In genomic region chr12:89709994-89710872, GRCh38 we compare ENCODE assay signal across 7 cellular contexts. TPM values are rescaled to one million over a fixed set of nuclear protein-coding genes. Genes with fewer than 3 reads are reported as not detected.
DNase-seq lines count a peak whose midpoint lies in the region; ATAC-seq, FAIRE-seq and TF ChIP-seq lines count a peak whose summit lies in the region.

No MANE protein-coding gene starts in this region.

- TF ChIP-seq POLR2A in GM12891 (IDR thresholded peaks at IDR 0.05; ENCODE audit: low read depth, low read length): peak; percentile 4; the same call in 1 of the 2 replicates

- peak overlapping the region; percentile 92 for H3K27ac Mint-ChIP-seq in T-helper 1 cell treated with Interleukin-12 subunit alpha and Interleukin-12 subunit beta and Interleukin-4 antibody, amounts not matched to agents 30 μg/mL and 1 μg/mL, for 36 hours
- peak overlapping the region; percentile 95 for H3K27ac Mint-ChIP-seq in mesothelial cell of epicardium
- peak overlapping the region; percentile 92 for H3K27ac Mint-ChIP-seq in stimulated activated naive CD8-positive, alpha-beta T cell treated with anti-CD3 and anti-CD28 coated beads, Interleukin-15, Interleukin-2, amounts not matched to agents 100 ng/mL and 50 ng/mL, for 24 hours

- peaks cover 45% of the 10 kb centered on the region for H3K27me3 Mint-ChIP-seq in T-helper 1 cell treated with Interleukin-12 subunit alpha and Interleukin-12 subunit beta and Interleukin-4 antibody, amounts not matched to agents 30 μg/mL and 1 μg/mL, for 36 hours (ENCODE audit: low read depth)
- no peaks in the 10 kb centered on the region for H3K27me3 Mint-ChIP-seq in mesothelial cell of epicardium (ENCODE audit: low read depth)
- H3K27me3 Mint-ChIP-seq in stimulated activated naive CD8-positive, alpha-beta T cell treated with anti-CD3 and anti-CD28 coated beads, Interleukin-15, Interleukin-2, amounts not matched to agents 100 ng/mL and 50 ng/mL, for 24 hours: no peaks in the 10 kb centered on the region

- TF ChIP-seq CTCF in mesothelial cell of epicardium (IDR thresholded peaks at IDR 0.05; ENCODE audit: unreplicated experiment): no peak

- peaks cover 6% of the 10 kb centered on the region for H3K9me3 Mint-ChIP-seq in T-helper 1 cell treated with Interleukin-12 subunit alpha and Interleukin-12 subunit beta and Interleukin-4 antibody, amounts not matched to agents 30 μg/mL and 1 μg/mL, for 36 hours
- peaks cover 15% of the 10 kb centered on the region for H3K9me3 Mint-ChIP-seq in mesothelial cell of epicardium
- peaks cover 7% of the 10 kb centered on the region for H3K9me3 Mint-ChIP-seq in stimulated activated naive CD8-positive, alpha-beta T cell treated with anti-CD3 and anti-CD28 coated beads, Interleukin-15, Interleukin-2, amounts not matched to agents 100 ng/mL and 50 ng/mL, for 24 hours

- ATAC-seq in HG02943 (IDR thresholded peaks at IDR 0.05; ENCODE audit: low read depth, unreplicated experiment): peak; percentile 0
- no peak for ATAC-seq in HG03097 (IDR thresholded peaks at IDR 0.05; ENCODE audit: low FRiP score, unreplicated experiment)

- peak; percentile 41 for FAIRE-seq in GM12891 (lab: Jason Lieb, UNC)

- H3K4me3 Mint-ChIP-seq in T-helper 1 cell treated with Interleukin-12 subunit alpha and Interleukin-12 subunit beta and Interleukin-4 antibody, amounts not matched to agents 30 μg/mL and 1 μg/mL, for 36 hours: peak overlapping the region; percentile 87
- peak overlapping the region; percentile 85 for H3K4me3 Mint-ChIP-seq in mesothelial cell of epicardium
- H3K4me3 Mint-ChIP-seq in stimulated activated naive CD8-positive, alpha-beta T cell treated with anti-CD3 and anti-CD28 coated beads, Interleukin-15, Interleukin-2, amounts not matched to agents 100 ng/mL and 50 ng/mL, for 24 hours: peak overlapping the region; percentile 89

- no peaks in the 10 kb centered on the region for H3K36me3 Mint-ChIP-seq in T-helper 1 cell treated with Interleukin-12 subunit alpha and Interleukin-12 subunit beta and Interleukin-4 antibody, amounts not matched to agents 30 μg/mL and 1 μg/mL, for 36 hours (ENCODE audit: low read depth)
- peaks cover 15% of the 10 kb centered on the region for H3K36me3 Mint-ChIP-seq in mesothelial cell of epicardium
- peaks cover 9% of the 10 kb centered on the region for H3K36me3 Mint-ChIP-seq in stimulated activated naive CD8-positive, alpha-beta T cell treated with anti-CD3 and anti-CD28 coated beads, Interleukin-15, Interleukin-2, amounts not matched to agents 100 ng/mL and 50 ng/mL, for 24 hours (ENCODE audit: low read depth)

- H3K4me1 Mint-ChIP-seq in T-helper 1 cell treated with Interleukin-12 subunit alpha and Interleukin-12 subunit beta and Interleukin-4 antibody, amounts not matched to agents 30 μg/mL and 1 μg/mL, for 36 hours (ENCODE audit: low read depth): peaks cover 24% of the 10 kb centered on the region
- H3K4me1 Mint-ChIP-seq in mesothelial cell of epicardium: peaks cover 29% of the 10 kb centered on the region
- H3K4me1 Mint-ChIP-seq in stimulated activated naive CD8-positive, alpha-beta T cell treated with anti-CD3 and anti-CD28 coated beads, Interleukin-15, Interleukin-2, amounts not matched to agents 100 ng/mL and 50 ng/mL, for 24 hours (ENCODE audit: low read depth): peaks cover 32% of the 10 kb centered on the region

- DNase-seq in GM12891 (ENCODE audit: insufficient read length, low spot score) (no peak), mesothelial cell of epicardium (ENCODE audit: low spot score in 2 of 2, unreplicated experiment in 2 of 2) (peak; percentile 46 to 72)
- peak; percentile 46 for DNase-seq in effector CD8-positive, alpha-beta T cell (lab: John Stamatoyannopoulos, UW)

TF ChIP-seq in GM12891, 5 proteins besides CTCF, POLR2A, EP300 and RAD21:
- TF ChIP-seq SPI1 (IDR thresholded peaks at IDR 0.05; ENCODE audit: low read depth, low read length): no peak
- peak; percentile 31; the same call in 1 of the 2 replicates for TF ChIP-seq POU2F2 (IDR thresholded peaks at IDR 0.05; ENCODE audit: low read depth, low read length)

RNA-seq across cellular contexts. Expression of gene ATP2B1, which starts 1.6 kb away (rescaled TPM):
- polyA plus RNA-seq in GM12891 (2012; ENCODE audit: low read depth, missing spikeins): 9.4 TPM
- 124 to 140 TPM (median 131 TPM) in 3 replicates for total RNA-seq in mesothelial cell of epicardium
